Comparison of ENCODE assay signal across 6 cellular contexts in the genomic region with DNA sequence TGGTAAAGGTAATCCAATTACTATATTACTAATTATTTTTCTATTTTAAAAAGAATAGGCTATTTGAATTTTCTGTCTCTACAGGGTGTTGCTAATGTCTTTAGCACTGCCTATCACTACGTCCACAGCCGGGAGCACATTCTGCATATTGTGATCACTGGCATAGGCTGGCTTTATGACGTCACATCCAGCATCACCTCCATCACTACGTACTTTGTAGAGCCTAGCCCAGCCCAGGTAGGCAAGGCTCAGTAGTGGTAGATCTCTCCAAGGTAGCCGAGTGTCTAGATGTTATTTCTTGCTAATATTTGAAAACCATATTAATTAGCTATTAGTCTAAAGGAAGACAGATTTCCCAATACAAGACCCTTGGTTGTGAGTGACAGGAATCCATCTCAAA.
"Had no signal": no experiment of that assay in that cellular context is flagged by ENCODE, and none has a peak within 500 bp of the region (broad histone marks: within the 10 kb centered on the region; RNA-seq: fewer than 3 reads in every experiment).

No MANE protein-coding gene starts in this region.

- DNase-seq: IMR-90, KBM-7, KG1 had no signal

- H3K4me2 ChIP-seq: KMS-11 had no signal

- H3K27ac ChIP-seq: HL-60, KMS-11 had no signal

- H3K9ac ChIP-seq: KMS-11 had no signal

- FAIRE-seq: HTR-8/SVneo had no signal
